1 cellular context compared by ENCODE assay signal in the genomic region with DNA sequence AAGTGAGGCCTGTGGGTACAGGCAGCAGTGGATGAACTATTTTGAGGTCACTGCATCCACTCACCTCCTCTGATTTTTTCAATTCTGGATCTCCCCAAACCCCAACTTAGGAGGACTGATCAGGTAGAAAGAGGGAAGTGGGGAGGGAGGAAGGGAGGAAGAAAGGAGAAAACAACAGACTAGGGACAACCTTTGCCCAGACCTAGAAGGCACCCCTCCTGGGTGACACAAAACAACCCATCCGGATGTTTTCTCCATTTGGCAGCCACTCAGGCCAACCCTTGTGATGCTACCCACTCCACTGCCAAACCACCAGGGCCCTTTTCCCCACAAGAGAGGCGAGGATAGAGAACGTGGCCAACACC.
TF ChIP-seq lines count a peak whose summit lies in the region.

No MANE protein-coding gene starts in this region.

TF ChIP-seq in HepG2, 621 proteins besides CTCF, POLR2A, EP300 and RAD21 (continued from another document):
- TF ChIP-seq, protein P1, sequence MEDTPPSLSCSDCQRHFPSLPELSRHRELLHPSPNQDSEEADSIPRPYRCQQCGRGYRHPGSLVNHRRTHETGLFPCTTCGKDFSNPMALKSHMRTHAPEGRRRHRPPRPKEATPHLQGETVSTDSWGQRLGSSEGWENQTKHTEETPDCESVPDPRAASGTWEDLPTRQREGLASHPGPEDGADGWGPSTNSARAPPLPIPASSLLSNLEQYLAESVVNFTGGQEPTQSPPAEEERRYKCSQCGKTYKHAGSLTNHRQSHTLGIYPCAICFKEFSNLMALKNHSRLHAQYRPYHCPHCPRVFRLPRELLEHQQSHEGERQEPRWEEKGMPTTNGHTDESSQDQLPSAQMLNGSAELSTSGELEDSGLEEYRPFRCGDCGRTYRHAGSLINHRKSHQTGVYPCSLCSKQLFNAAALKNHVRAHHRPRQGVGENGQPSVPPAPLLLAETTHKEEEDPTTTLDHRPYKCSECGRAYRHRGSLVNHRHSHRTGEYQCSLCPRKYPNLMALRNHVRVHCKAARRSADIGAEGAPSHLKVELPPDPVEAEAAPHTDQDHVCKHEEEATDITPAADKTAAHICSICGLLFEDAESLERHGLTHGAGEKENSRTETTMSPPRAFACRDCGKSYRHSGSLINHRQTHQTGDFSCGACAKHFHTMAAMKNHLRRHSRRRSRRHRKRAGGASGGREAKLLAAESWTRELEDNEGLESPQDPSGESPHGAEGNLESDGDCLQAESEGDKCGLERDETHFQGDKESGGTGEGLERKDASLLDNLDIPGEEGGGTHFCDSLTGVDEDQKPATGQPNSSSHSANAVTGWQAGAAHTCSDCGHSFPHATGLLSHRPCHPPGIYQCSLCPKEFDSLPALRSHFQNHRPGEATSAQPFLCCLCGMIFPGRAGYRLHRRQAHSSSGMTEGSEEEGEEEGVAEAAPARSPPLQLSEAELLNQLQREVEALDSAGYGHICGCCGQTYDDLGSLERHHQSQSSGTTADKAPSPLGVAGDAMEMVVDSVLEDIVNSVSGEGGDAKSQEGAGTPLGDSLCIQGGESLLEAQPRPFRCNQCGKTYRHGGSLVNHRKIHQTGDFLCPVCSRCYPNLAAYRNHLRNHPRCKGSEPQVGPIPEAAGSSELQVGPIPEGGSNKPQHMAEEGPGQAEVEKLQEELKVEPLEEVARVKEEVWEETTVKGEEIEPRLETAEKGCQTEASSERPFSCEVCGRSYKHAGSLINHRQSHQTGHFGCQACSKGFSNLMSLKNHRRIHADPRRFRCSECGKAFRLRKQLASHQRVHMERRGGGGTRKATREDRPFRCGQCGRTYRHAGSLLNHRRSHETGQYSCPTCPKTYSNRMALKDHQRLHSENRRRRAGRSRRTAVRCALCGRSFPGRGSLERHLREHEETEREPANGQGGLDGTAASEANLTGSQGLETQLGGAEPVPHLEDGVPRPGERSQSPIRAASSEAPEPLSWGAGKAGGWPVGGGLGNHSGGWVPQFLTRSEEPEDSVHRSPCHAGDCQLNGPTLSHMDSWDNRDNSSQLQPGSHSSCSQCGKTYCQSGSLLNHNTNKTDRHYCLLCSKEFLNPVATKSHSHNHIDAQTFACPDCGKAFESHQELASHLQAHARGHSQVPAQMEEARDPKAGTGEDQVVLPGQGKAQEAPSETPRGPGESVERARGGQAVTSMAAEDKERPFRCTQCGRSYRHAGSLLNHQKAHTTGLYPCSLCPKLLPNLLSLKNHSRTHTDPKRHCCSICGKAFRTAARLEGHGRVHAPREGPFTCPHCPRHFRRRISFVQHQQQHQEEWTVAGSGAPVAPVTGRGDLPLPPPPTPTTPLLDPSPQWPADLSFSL (CRISPR knock-in tag; IDR thresholded peaks at IDR 0.05), result no peak
- TF ChIP-seq, protein P2, sequence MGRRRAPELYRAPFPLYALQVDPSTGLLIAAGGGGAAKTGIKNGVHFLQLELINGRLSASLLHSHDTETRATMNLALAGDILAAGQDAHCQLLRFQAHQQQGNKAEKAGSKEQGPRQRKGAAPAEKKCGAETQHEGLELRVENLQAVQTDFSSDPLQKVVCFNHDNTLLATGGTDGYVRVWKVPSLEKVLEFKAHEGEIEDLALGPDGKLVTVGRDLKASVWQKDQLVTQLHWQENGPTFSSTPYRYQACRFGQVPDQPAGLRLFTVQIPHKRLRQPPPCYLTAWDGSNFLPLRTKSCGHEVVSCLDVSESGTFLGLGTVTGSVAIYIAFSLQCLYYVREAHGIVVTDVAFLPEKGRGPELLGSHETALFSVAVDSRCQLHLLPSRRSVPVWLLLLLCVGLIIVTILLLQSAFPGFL (CRISPR knock-in tag; IDR thresholded peaks at IDR 0.05), result no peak
- TF ChIP-seq, protein P3, sequence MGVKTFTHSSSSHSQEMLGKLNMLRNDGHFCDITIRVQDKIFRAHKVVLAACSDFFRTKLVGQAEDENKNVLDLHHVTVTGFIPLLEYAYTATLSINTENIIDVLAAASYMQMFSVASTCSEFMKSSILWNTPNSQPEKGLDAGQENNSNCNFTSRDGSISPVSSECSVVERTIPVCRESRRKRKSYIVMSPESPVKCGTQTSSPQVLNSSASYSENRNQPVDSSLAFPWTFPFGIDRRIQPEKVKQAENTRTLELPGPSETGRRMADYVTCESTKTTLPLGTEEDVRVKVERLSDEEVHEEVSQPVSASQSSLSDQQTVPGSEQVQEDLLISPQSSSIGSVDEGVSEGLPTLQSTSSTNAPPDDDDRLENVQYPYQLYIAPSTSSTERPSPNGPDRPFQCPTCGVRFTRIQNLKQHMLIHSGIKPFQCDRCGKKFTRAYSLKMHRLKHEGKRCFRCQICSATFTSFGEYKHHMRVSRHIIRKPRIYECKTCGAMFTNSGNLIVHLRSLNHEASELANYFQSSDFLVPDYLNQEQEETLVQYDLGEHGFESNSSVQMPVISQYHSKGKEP (CRISPR knock-in tag; IDR thresholded peaks at IDR 0.05), result no peak
- no peak for TF ChIP-seq ISL2 (CRISPR knock-in tag; IDR thresholded peaks at IDR 0.05)
